26 cellular contexts compared by ENCODE assay signal in the genomic region with DNA sequence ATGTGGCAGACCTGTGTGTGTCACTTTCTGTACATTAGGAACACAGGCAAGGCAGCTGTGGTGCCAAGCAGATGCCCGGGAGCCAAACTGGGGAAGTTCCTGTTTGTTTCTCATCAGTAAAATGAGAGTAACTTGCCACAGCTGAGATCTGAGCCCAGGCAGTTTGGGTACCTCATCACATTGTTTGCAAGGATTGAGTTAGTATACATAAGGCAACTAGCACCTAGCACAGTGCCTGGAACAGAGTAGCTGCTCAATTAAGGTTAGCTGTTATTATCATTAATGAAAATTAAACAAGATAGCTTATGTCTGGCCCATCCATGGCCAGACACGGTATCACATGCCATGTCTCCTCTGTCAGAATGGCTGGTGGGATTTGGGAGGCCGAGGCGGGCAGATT. TPM values are rescaled to one million over a fixed set of nuclear protein-coding genes. Genes with fewer than 3 reads are reported as not detected.
"Had no signal": no experiment of that assay in that cellular context is flagged by ENCODE, and none has a peak within 500 bp of the region (broad histone marks: within the 10 kb centered on the region; RNA-seq: fewer than 3 reads in every experiment).

No MANE protein-coding gene starts in this region.

- H3K9me3 Mint-ChIP-seq: mesothelial cell of epicardium; natural killer cell; neural progenitor cell; stimulated activated memory B cell treated with anti-CD40 and anti-IgM and Interleukin-4, amounts not matched to agents 10 μg/mL and 1 μg/mL and 100 μg/mL, for 72 hours; stimulated activated naive CD8-positive, alpha-beta T cell treated with anti-CD3 and anti-CD28 coated beads, Interleukin-15, Interleukin-2, amounts not matched to agents 100 ng/mL and 50 ng/mL, for 24 hours had no signal

- H3K27ac Mint-ChIP-seq: mesothelial cell of epicardium; natural killer cell; neural progenitor cell; stimulated activated memory B cell treated with anti-CD40 and anti-IgM and Interleukin-4, amounts not matched to agents 10 μg/mL and 1 μg/mL and 100 μg/mL, for 72 hours; stimulated activated naive CD8-positive, alpha-beta T cell treated with anti-CD3 and anti-CD28 coated beads, Interleukin-15, Interleukin-2, amounts not matched to agents 100 ng/mL and 50 ng/mL, for 24 hours had no signal

- DNase-seq: cortex of kidney; effector memory CD4-positive, alpha-beta T cell; heart left ventricle; hypothalamus; islet precursor cell; natural killer cell; nucleus accumbens; psoas muscle; retina; right lobe of liver; stimulated activated CD4-positive, alpha-beta T cell treated with anti-CD3 and anti-CD28 coated beads, Interleukin-4, amount 100 ng/mL, for 1 hour; stimulated activated CD8-positive, alpha-beta memory T cell treated with anti-CD3 and anti-CD28 coated beads, Interleukin-4, amount 100 ng/mL, for 48 hours; trophoblast cell had no signal

- H3K27me3 ChIP-seq: heart left ventricle, neural progenitor cell, right lobe of liver had no signal

- H3K27ac ChIP-seq: heart left ventricle, neural progenitor cell, parathyroid adenoma, psoas muscle, right lobe of liver, thoracic aorta had no signal

- H3K4me3 ChIP-seq: heart left ventricle, neural progenitor cell, psoas muscle, right lobe of liver, thoracic aorta had no signal

- H3K27me3 Mint-ChIP-seq: stimulated activated memory B cell treated with anti-CD40 and anti-IgM and Interleukin-4, amounts not matched to agents 10 μg/mL and 1 μg/mL and 100 μg/mL, for 72 hours; stimulated activated naive CD8-positive, alpha-beta T cell treated with anti-CD3 and anti-CD28 coated beads, Interleukin-15, Interleukin-2, amounts not matched to agents 100 ng/mL and 50 ng/mL, for 24 hours had no signal

- ATAC-seq: esophagus mucosa; heart left ventricle; left lobe of liver; natural killer cell; psoas muscle; right lobe of liver; stimulated activated memory B cell treated with anti-CD40 and anti-IgM and Interleukin-4, amounts not matched to agents 10 μg/mL and 1 μg/mL and 100 μg/mL, for 72 hours had no signal

- H3K36me3 Mint-ChIP-seq: natural killer cell, neural progenitor cell had no signal

- H3K4me1 Mint-ChIP-seq: stimulated activated memory B cell treated with anti-CD40 and anti-IgM and Interleukin-4, amounts not matched to agents 10 μg/mL and 1 μg/mL and 100 μg/mL, for 72 hours had no signal

- H3K4me3 Mint-ChIP-seq: mesothelial cell of epicardium; natural killer cell; neural progenitor cell; stimulated activated memory B cell treated with anti-CD40 and anti-IgM and Interleukin-4, amounts not matched to agents 10 μg/mL and 1 μg/mL and 100 μg/mL, for 72 hours; stimulated activated naive CD8-positive, alpha-beta T cell treated with anti-CD3 and anti-CD28 coated beads, Interleukin-15, Interleukin-2, amounts not matched to agents 100 ng/mL and 50 ng/mL, for 24 hours had no signal

RNA-seq across cellular contexts. Expression of gene SOX10, which starts 7.8 kb away (rescaled TPM):
- total RNA-seq: fibroblast of lung, glomerular endothelial cell, myocyte, natural killer cell had no signal

RNA-seq across cellular contexts. Expression of gene C22orf23, which starts 23.1 kb away (rescaled TPM):
- total RNA-seq: esophagus mucosa, lower leg skin, mucosa of gallbladder, natural killer cell, thoracic aorta had no signal
